9 cellular contexts compared by ENCODE assay signal in genomic region chr1:16162163-16162822, GRCh38. TPM values are rescaled to one million over a fixed set of nuclear protein-coding genes. Genes with fewer than 3 reads are reported as not detected.
DNase-seq lines count a peak whose midpoint lies in the region; ATAC-seq and TF ChIP-seq lines count a peak whose summit lies in the region.
"Had no signal": no experiment of that assay in that cellular context is flagged by ENCODE, and none has a peak within 500 bp of the region (broad histone marks: within the 10 kb centered on the region; RNA-seq: fewer than 3 reads in every experiment).

No MANE protein-coding gene starts in this region.

- H3K36me3 Mint-ChIP-seq in activated CD4-positive, alpha-beta memory T cell treated with anti-CD3 and anti-CD28 coated beads, Interleukin-2, amount 10 ng/mL, durations not matched to agents 7 days and 5 days (ENCODE audit: low read depth) = no peaks in the 10 kb centered on the region
- H3K36me3 Mint-ChIP-seq in endothelial cell (ENCODE audit: low read depth, unreplicated experiment) = no peaks in the 10 kb centered on the region

- H3K27ac Mint-ChIP-seq in activated CD4-positive, alpha-beta memory T cell treated with anti-CD3 and anti-CD28 coated beads, Interleukin-2, amount 10 ng/mL, durations not matched to agents 7 days and 5 days = no peak overlapping the region
- H3K27ac Mint-ChIP-seq in endothelial cell (ENCODE audit: unreplicated experiment) = peak overlapping the region; percentile 89

- DNase-seq in activated CD4-positive, alpha-beta memory T cell treated with anti-CD3 and anti-CD28 coated beads, Interleukin-2, amount 10 ng/mL, durations not matched to agents 7 days and 5 days = peak; percentile 76
- DNase-seq in endothelial cell (ENCODE audit: low spot score) (no peak), midbrain (lab: John Stamatoyannopoulos, UW) (no peak)
- peak; percentile 25 to 34 for DNase-seq in stimulated activated CD4-positive, alpha-beta T cell treated with anti-CD3 and anti-CD28 coated beads, Interleukin-2, amount 100 ng/mL, for 48 hours
- DNase-seq: adrenal gland had no signal

- H3K4me1 ChIP-seq in HEK293 (ENCODE audit: control insufficient read depth, insufficient read depth, low read length) = peaks cover 5% of the 10 kb centered on the region

- H3K36me3 ChIP-seq in HEK293 (ENCODE audit: control insufficient read depth in 2 of 2, insufficient read depth in 1 of 2, low read length in 2 of 2) = no peaks in the 10 kb centered on the region
- H3K36me3 ChIP-seq: adrenal gland had no signal

- H3K27ac ChIP-seq in HEK293 (ENCODE audit: extremely low read depth, low read depth, low read length) = no peak overlapping the region
- H3K27ac ChIP-seq: adrenal gland had no signal

- peaks cover 46% of the 10 kb centered on the region for H3K4me1 Mint-ChIP-seq in activated CD4-positive, alpha-beta memory T cell treated with anti-CD3 and anti-CD28 coated beads, Interleukin-2, amount 10 ng/mL, durations not matched to agents 7 days and 5 days
- peaks cover 50% of the 10 kb centered on the region for H3K4me1 Mint-ChIP-seq in endothelial cell (ENCODE audit: unreplicated experiment)

- H3K4me3 ChIP-seq in HEK293 (ENCODE audit: low read depth, low read length) = no peak overlapping the region
- H3K4me3 ChIP-seq: adrenal gland had no signal

- H3K9me3 Mint-ChIP-seq in activated CD4-positive, alpha-beta memory T cell treated with anti-CD3 and anti-CD28 coated beads, Interleukin-2, amount 10 ng/mL, durations not matched to agents 7 days and 5 days = no peaks in the 10 kb centered on the region
- no peaks in the 10 kb centered on the region for H3K9me3 Mint-ChIP-seq in endothelial cell (ENCODE audit: unreplicated experiment)

- H3K27me3 Mint-ChIP-seq in activated CD4-positive, alpha-beta memory T cell treated with anti-CD3 and anti-CD28 coated beads, Interleukin-2, amount 10 ng/mL, durations not matched to agents 7 days and 5 days = peaks cover 12% of the 10 kb centered on the region
- H3K27me3 Mint-ChIP-seq in endothelial cell (ENCODE audit: unreplicated experiment) = peaks cover 21% of the 10 kb centered on the region

- no peaks in the 10 kb centered on the region for H3K9me3 ChIP-seq in HEK293 (ENCODE audit: control insufficient read depth, insufficient read depth, low read depth, low read length)
- H3K9me3 ChIP-seq: adrenal gland had no signal

- H3K4me3 Mint-ChIP-seq in activated CD4-positive, alpha-beta memory T cell treated with anti-CD3 and anti-CD28 coated beads, Interleukin-2, amount 10 ng/mL, durations not matched to agents 7 days and 5 days = peak overlapping the region; percentile 48
- peak overlapping the region; percentile 80 for H3K4me3 Mint-ChIP-seq in endothelial cell (ENCODE audit: unreplicated experiment)

- TF ChIP-seq CTCF in HEK293 (tag by site-specific recombination; IDR thresholded peaks at IDR 0.05) (no peak), endothelial cell (IDR thresholded peaks at IDR 0.05; ENCODE audit: unreplicated experiment) (no peak)

- POLR2A ChIA-PET in HEK293 (lab: Yijun Ruan, JAX) = no interaction called here
- POLR2A ChIA-PET in activated CD4-positive, alpha-beta memory T cell treated with anti-CD3 and anti-CD28 coated beads, Interleukin-2, amount 10 ng/mL, durations not matched to agents 7 days and 5 days (lab: Charles Lee) = interaction anchor here (0.9 to 1.9 kb wide), 7 partner anchors 8 to 80 kb away, joined by 3 to 5 read pairs (median 3); no protein-coding TSS in a partner anchor

- CTCF ChIA-PET in HEK293 (lab: Yijun Ruan, JAX) = interaction anchor here (0.6 to 1.1 kb wide), 2 partner anchors 8 to 312 kb away, joined by 3 to 4 read pairs; no protein-coding TSS in a partner anchor
- CTCF ChIA-PET in activated CD4-positive, alpha-beta memory T cell treated with anti-CD3 and anti-CD28 coated beads, Interleukin-2, amount 10 ng/mL, durations not matched to agents 7 days and 5 days (lab: Charles Lee) = interaction anchor here (0.8 to 1.4 kb wide), 5 partner anchors 8 to 83 kb away, joined by 3 to 8 read pairs (median 3); no protein-coding TSS in a partner anchor

- ATAC-seq in HG03571 (IDR thresholded peaks at IDR 0.05; ENCODE audit: unreplicated experiment) = no peak
- ATAC-seq in GM21529 (IDR thresholded peaks at IDR 0.05; ENCODE audit: unreplicated experiment) = no peak
- ATAC-seq in GM18498 (IDR thresholded peaks at IDR 0.05; ENCODE audit: unreplicated experiment) = no peak

TF ChIP-seq in HEK293, 187 proteins besides CTCF, POLR2A, EP300 and RAD21:
- TF ChIP-seq KLF1 (tag by site-specific recombination; IDR thresholded peaks at IDR 0.05) = peak; percentile 98
- TF ChIP-seq ZNF501 (tag by site-specific recombination; IDR thresholded peaks at IDR 0.05) = no peak
- 0 out of 2 replicates have a peak, but pooled peaks have one; percentile 24 for TF ChIP-seq ZBTB8A (tag by site-specific recombination; IDR thresholded peaks at IDR 0.05)
- TF ChIP-seq ZNF76 (tag by site-specific recombination; IDR thresholded peaks at IDR 0.05; ENCODE audit: borderline replicate concordance, low read depth) = no peak
- TF ChIP-seq ZNF514 (tag by site-specific recombination; IDR thresholded peaks at IDR 0.05) = no peak
- TF ChIP-seq SP2 (tag by site-specific recombination; IDR thresholded peaks at IDR 0.05) = peak; percentile 26; the same call in 1 of the 2 replicates
TF ChIP-seq in HEK293: peak in this region for 3.

RNA-seq across cellular contexts. Expression of gene EPHA2, which starts 6.4 kb away (rescaled TPM):
- not detected for total RNA-seq in activated CD4-positive, alpha-beta memory T cell treated with anti-CD3 and anti-CD28 coated beads, Interleukin-2, amount 10 ng/mL, durations not matched to agents 7 days and 5 days
- 109 TPM for total RNA-seq in endothelial cell (ENCODE audit: unreplicated experiment)

RNA-seq across cellular contexts. Expression of gene ARHGEF19, which starts 50.2 kb away (rescaled TPM):
- 1 to 10 TPM; 6.9 to 7.6 TPM for total RNA-seq in activated CD4-positive, alpha-beta memory T cell treated with anti-CD3 and anti-CD28 coated beads, Interleukin-2, amount 10 ng/mL, durations not matched to agents 7 days and 5 days
- 14.0 TPM for total RNA-seq in endothelial cell (ENCODE audit: unreplicated experiment)

Comparison
In these comparisons a context has a peak if more than half of its experiments do, and no peak if none do; other contexts are left out.
1. DNase-seq: peak in activated CD4-positive, alpha-beta memory T cell treated with anti-CD3 and anti-CD28 coated beads, Interleukin-2, amount 10 ng/mL, durations not matched to agents 7 days and 5 days (single experiment) and stimulated activated CD4-positive, alpha-beta T cell treated with anti-CD3 and anti-CD28 coated beads, Interleukin-2, amount 100 ng/mL, for 48 hours (2 of 2); none in endothelial cell (single experiment) and midbrain (single experiment).
2. RNA of gene EPHA2, which starts 6.4 kb away (total RNA-seq): 109 TPM in endothelial cell (single experiment); not detected in activated CD4-positive, alpha-beta memory T cell treated with anti-CD3 and anti-CD28 coated beads, Interleukin-2, amount 10 ng/mL, durations not matched to agents 7 days and 5 days; every median in the first group is over 100 times any median in the second.